26 cellular contexts compared by ENCODE assay signal in the genomic region with DNA sequence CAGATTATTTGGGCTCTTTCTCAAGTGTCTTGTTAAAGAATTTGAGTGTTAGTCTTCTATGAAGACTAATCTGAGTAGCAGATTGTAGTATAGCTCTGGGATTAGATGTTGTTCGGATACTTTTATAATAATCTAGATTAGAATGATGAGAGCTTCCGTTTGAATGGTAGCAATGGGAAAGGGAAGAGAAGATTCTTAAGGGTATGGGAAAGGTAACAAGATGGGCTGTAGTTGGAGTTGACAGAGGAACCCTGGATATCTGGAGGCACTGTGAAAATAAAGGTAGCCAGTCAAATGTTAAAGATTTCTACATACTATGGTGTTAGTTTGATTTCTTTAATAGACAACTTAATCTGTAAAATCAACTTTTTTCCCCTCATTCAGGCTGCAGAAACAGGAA.
"Had no signal": no experiment of that assay in that cellular context is flagged by ENCODE, and none has a peak within 500 bp of the region (broad histone marks: within the 10 kb centered on the region; RNA-seq: fewer than 3 reads in every experiment).

No MANE protein-coding gene starts in this region.

- H3K4me3 ChIP-seq: breast epithelium had no signal

- H3K27ac ChIP-seq: breast epithelium, VCaP had no signal

- H3K9me3 Mint-ChIP-seq: activated CD4-positive, alpha-beta T cell treated with anti-CD3 and anti-CD28 coated beads, Interleukin-2, amount 10 ng/mL, durations not matched to agents 24 days and 14 days; activated naive CD8-positive, alpha-beta T cell treated with anti-CD3 and anti-CD28 coated beads, Interleukin-2, amount 10 ng/mL, durations not matched to agents 7 days and 5 days had no signal

- H3K4me3 Mint-ChIP-seq: activated CD4-positive, alpha-beta T cell treated with anti-CD3 and anti-CD28 coated beads, Interleukin-2, amount 10 ng/mL, durations not matched to agents 24 days and 14 days; activated naive CD8-positive, alpha-beta T cell treated with anti-CD3 and anti-CD28 coated beads, Interleukin-2, amount 10 ng/mL, durations not matched to agents 7 days and 5 days had no signal

- H3K9ac ChIP-seq: SK-N-SH had no signal

- ATAC-seq: Panc1, Right ventricle myocardium inferior had no signal

- H3K27ac Mint-ChIP-seq: activated CD4-positive, alpha-beta T cell treated with anti-CD3 and anti-CD28 coated beads, Interleukin-2, amount 10 ng/mL, durations not matched to agents 24 days and 14 days; activated naive CD8-positive, alpha-beta T cell treated with anti-CD3 and anti-CD28 coated beads, Interleukin-2, amount 10 ng/mL, durations not matched to agents 7 days and 5 days had no signal

- H3K4me2 ChIP-seq: SK-N-SH had no signal

- H3K27me3 Mint-ChIP-seq: activated CD4-positive, alpha-beta T cell treated with anti-CD3 and anti-CD28 coated beads, Interleukin-2, amount 10 ng/mL, durations not matched to agents 24 days and 14 days; activated naive CD8-positive, alpha-beta T cell treated with anti-CD3 and anti-CD28 coated beads, Interleukin-2, amount 10 ng/mL, durations not matched to agents 7 days and 5 days had no signal

- DNase-seq: activated CD4-positive, alpha-beta T cell treated with anti-CD3 and anti-CD28 coated beads, Interleukin-2, amount 10 ng/mL, durations not matched to agents 24 days and 14 days; activated CD4-positive, alpha-beta T cell treated with anti-CD3 and anti-CD28 coated beads, Interleukin-2, amount 50 U/mL, for 48 hours; activated CD4-positive, CD25-positive, alpha-beta regulatory T cell; activated effector memory CD4-positive, alpha-beta T cell treated with anti-CD3 and anti-CD28 coated beads, Interleukin-2, amount 50 U/mL, for 16 hours; activated naive CD4-positive, alpha-beta T cell treated with Interleukin-2 at 50 U/mL for 16 hours; activated naive CD8-positive, alpha-beta T cell treated with anti-CD3 and anti-CD28 coated beads, Interleukin-2, amount 10 ng/mL, durations not matched to agents 7 days and 5 days; activated T-cell treated with anti-CD3 and anti-CD28 coated beads for 4 hours; aorta; caudate nucleus; IMR-90; KG1; NCI-H1092; NCI-H1417 treated with DMSO at 0.1 percent for 48 hours; NCI-H1694; NCI-H2029 treated with DMSO at 0.1 percent for 48 hours; NCI-H345; NCI-H510A; NCI-H526 treated with DMSO at 0.1 percent for 48 hours; NCI-H82; RPMI8226; SK-N-SH; T-helper 1 cell had no signal

- H3K27me3 ChIP-seq: breast epithelium had no signal

- H3K9me3 ChIP-seq: breast epithelium, SK-N-SH had no signal
